In the genomic region with DNA sequence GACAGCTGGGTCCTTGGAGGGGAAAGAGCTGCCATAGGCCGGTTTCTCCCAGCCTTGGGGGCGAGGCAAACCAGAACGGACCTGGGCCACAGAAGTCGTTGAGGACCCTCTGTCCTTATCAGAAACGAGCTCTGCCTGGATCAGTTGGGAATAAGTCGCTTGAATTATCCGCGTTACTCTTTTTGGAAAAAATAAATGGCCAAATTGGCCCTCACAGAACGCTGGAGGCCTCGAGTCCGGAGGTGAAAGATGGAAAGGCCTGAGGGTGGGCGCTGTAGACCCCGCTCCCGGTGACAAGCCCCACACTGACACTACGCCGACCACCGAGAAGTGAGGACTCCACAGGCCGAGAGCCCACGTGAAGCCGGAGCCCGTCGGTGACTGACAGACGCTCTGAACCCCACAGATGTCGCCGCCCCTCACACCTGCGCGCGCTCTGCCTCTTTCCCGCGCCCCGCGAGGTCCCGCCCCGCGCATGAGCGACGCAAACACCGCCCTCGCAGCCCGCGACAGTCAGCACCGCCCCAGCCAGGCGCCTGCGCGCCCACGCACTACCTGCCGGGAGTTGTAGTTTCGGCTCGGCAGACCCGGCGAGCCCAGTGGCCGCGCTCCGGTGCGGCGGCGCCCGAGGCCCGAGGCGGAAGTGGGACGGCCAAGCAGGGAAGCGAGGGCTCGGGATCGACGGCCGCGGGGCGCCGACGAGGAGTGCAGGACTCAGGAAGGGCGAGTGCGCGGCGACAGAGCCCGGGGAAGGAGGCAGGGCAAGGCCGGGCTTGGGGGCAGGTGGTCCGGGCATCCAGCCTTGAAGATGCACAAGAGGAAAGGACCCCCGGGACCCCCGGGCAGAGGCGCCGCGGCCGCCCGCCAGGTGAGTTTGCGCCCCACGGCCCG, we compare ENCODE assay signal across 1 cellular context.
TF ChIP-seq lines count a peak whose summit lies in the region.

Gene BRME1, minus strand, starts transcription at position 484 of the 891 bp plus-strand sequence. CDS start 1,225 bp downstream, outside the sequence.
Gene CC2D1A, plus strand, starts transcription at position 568 of the 891 bp plus-strand sequence. Its CDS starts 241 bp downstream, at position 809.

TF ChIP-seq in HepG2, 621 proteins besides CTCF, POLR2A, EP300 and RAD21 (continued from another document and continues in another):
- TF ChIP-seq, protein P1, sequence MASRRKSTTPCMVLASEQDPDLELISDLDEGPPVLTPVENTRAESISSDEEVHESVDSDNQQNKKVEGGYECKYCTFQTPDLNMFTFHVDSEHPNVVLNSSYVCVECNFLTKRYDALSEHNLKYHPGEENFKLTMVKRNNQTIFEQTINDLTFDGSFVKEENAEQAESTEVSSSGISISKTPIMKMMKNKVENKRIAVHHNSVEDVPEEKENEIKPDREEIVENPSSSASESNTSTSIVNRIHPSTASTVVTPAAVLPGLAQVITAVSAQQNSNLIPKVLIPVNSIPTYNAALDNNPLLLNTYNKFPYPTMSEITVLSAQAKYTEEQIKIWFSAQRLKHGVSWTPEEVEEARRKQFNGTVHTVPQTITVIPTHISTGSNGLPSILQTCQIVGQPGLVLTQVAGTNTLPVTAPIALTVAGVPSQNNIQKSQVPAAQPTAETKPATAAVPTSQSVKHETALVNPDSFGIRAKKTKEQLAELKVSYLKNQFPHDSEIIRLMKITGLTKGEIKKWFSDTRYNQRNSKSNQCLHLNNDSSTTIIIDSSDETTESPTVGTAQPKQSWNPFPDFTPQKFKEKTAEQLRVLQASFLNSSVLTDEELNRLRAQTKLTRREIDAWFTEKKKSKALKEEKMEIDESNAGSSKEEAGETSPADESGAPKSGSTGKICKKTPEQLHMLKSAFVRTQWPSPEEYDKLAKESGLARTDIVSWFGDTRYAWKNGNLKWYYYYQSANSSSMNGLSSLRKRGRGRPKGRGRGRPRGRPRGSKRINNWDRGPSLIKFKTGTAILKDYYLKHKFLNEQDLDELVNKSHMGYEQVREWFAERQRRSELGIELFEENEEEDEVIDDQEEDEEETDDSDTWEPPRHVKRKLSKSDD (CRISPR knock-in tag; IDR thresholded peaks at IDR 0.05; ENCODE audit: low read depth), result peak; percentile 52; the same call in 1 of the 2 replicates
- TF ChIP-seq, protein P2, sequence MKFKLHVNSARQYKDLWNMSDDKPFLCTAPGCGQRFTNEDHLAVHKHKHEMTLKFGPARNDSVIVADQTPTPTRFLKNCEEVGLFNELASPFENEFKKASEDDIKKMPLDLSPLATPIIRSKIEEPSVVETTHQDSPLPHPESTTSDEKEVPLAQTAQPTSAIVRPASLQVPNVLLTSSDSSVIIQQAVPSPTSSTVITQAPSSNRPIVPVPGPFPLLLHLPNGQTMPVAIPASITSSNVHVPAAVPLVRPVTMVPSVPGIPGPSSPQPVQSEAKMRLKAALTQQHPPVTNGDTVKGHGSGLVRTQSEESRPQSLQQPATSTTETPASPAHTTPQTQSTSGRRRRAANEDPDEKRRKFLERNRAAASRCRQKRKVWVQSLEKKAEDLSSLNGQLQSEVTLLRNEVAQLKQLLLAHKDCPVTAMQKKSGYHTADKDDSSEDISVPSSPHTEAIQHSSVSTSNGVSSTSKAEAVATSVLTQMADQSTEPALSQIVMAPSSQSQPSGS (CRISPR knock-in tag; IDR thresholded peaks at IDR 0.05), result peak; percentile 69; the same call in 1 of the 2 replicates
- TF ChIP-seq KAT2B (IDR thresholded peaks at IDR 0.05; ENCODE audit: borderline replicate concordance, low read depth, low read length) (no peak), DNMT3B (CRISPR knock-in tag; conservative IDR thresholded peaks at IDR 0.05) (no peak), HOXA3 (CRISPR knock-in tag; IDR thresholded peaks at IDR 0.05) (peak; percentile 94), ZNF234 (CRISPR knock-in tag; conservative IDR thresholded peaks at IDR 0.05) (no peak), HIVEP1 (CRISPR knock-in tag; IDR thresholded peaks at IDR 0.05) (no peak), FOXA3 (CRISPR knock-in tag; IDR thresholded peaks at IDR 0.05) (peak; percentile 55), ZNF225 (CRISPR knock-in tag; IDR thresholded peaks at IDR 0.05) (peak; percentile 63), ZNF350 (CRISPR knock-in tag; IDR thresholded peaks at IDR 0.05; ENCODE audit: borderline replicate concordance, low read depth) (peak; percentile 68), KDM3A (CRISPR knock-in tag; IDR thresholded peaks at IDR 0.05; ENCODE audit: low read depth) (peak; percentile 68; the same call in 1 of the 2 replicates), ZNF142 (CRISPR knock-in tag; IDR thresholded peaks at IDR 0.05) (no peak), GMEB1 (CRISPR knock-in tag; IDR thresholded peaks at IDR 0.05; ENCODE audit: borderline replicate concordance) (peak; percentile 97), ZNF772 (CRISPR knock-in tag; IDR thresholded peaks at IDR 0.05) (peak; percentile 95), TP53 (CRISPR knock-in tag; conservative IDR thresholded peaks at IDR 0.05) (no peak), DR1 (CRISPR knock-in tag; IDR thresholded peaks at IDR 0.05) (peak; percentile 42; the same call in 1 of the 2 replicates), MED8 (CRISPR knock-in tag; IDR thresholded peaks at IDR 0.05; ENCODE audit: insufficient replicate concordance) (peak; percentile 21), ZNF709 (CRISPR knock-in tag; IDR thresholded peaks at IDR 0.05) (peak; percentile 97), SAFB2 (CRISPR knock-in tag; IDR thresholded peaks at IDR 0.05; ENCODE audit: borderline replicate concordance, low read depth) (peak; percentile 72), ZNF550 (CRISPR knock-in tag; IDR thresholded peaks at IDR 0.05; ENCODE audit: borderline replicate concordance) (no peak), TCF12 (IDR thresholded peaks at IDR 0.05) (no peak), TCF12 (CRISPR knock-in tag; IDR thresholded peaks at IDR 0.05) (0 out of 2 replicates have a peak, but pooled peaks have one; percentile 69), SP4 (CRISPR knock-in tag; IDR thresholded peaks at IDR 0.05) (peak; percentile 83), SIN3A (IDR thresholded peaks at IDR 0.05; ENCODE audit: borderline replicate concordance, low read depth, low read length) (peak; percentile 45; the same call in 1 of the 2 replicates), ZNF160 (CRISPR knock-in tag; IDR thresholded peaks at IDR 0.05) (0 out of 2 replicates have a peak, but pooled peaks have one; percentile 55), ZFP90 (CRISPR knock-in tag; IDR thresholded peaks at IDR 0.05; ENCODE audit: borderline replicate concordance) (peak; percentile 82; the same call in 1 of the 2 replicates), ZNF564 (CRISPR knock-in tag; IDR thresholded peaks at IDR 0.05) (peak; percentile 85)
- TF ChIP-seq, protein P3, sequence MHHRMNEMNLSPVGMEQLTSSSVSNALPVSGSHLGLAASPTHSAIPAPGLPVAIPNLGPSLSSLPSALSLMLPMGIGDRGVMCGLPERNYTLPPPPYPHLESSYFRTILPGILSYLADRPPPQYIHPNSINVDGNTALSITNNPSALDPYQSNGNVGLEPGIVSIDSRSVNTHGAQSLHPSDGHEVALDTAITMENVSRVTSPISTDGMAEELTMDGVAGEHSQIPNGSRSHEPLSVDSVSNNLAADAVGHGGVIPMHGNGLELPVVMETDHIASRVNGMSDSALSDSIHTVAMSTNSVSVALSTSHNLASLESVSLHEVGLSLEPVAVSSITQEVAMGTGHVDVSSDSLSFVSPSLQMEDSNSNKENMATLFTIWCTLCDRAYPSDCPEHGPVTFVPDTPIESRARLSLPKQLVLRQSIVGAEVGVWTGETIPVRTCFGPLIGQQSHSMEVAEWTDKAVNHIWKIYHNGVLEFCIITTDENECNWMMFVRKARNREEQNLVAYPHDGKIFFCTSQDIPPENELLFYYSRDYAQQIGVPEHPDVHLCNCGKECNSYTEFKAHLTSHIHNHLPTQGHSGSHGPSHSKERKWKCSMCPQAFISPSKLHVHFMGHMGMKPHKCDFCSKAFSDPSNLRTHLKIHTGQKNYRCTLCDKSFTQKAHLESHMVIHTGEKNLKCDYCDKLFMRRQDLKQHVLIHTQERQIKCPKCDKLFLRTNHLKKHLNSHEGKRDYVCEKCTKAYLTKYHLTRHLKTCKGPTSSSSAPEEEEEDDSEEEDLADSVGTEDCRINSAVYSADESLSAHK (CRISPR knock-in tag; IDR thresholded peaks at IDR 0.05; ENCODE audit: borderline replicate concordance), result 0 out of 2 replicates have a peak, but pooled peaks have one; percentile 24
- TF ChIP-seq, protein P4, sequence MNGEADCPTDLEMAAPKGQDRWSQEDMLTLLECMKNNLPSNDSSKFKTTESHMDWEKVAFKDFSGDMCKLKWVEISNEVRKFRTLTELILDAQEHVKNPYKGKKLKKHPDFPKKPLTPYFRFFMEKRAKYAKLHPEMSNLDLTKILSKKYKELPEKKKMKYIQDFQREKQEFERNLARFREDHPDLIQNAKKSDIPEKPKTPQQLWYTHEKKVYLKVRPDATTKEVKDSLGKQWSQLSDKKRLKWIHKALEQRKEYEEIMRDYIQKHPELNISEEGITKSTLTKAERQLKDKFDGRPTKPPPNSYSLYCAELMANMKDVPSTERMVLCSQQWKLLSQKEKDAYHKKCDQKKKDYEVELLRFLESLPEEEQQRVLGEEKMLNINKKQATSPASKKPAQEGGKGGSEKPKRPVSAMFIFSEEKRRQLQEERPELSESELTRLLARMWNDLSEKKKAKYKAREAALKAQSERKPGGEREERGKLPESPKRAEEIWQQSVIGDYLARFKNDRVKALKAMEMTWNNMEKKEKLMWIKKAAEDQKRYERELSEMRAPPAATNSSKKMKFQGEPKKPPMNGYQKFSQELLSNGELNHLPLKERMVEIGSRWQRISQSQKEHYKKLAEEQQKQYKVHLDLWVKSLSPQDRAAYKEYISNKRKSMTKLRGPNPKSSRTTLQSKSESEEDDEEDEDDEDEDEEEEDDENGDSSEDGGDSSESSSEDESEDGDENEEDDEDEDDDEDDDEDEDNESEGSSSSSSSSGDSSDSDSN (CRISPR knock-in tag; IDR thresholded peaks at IDR 0.05), result peak; percentile 58; the same call in 1 of the 2 replicates
